8 cellular contexts compared by ENCODE assay signal in the genomic region with DNA sequence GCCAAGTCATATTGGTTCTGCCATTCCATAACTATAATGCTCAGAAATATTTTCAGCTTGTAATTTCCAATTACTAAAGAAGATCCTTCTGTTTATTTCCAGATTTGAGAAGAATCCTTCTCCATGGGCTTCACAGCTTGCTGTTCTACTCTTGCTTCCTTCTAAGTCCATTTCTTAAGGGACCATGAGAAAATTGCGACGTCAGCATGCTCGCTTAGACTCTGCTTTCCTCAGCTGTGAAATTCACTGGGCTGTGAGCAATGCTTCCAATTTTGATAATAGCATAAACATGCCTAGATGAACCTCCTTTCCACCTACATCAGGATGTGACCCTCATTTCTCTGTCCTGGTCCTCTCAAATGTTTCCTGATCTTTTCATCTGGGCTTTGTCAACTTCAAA.
"Had no signal": no experiment of that assay in that cellular context is flagged by ENCODE, and none has a peak within 500 bp of the region (broad histone marks: within the 10 kb centered on the region; RNA-seq: fewer than 3 reads in every experiment).

No MANE protein-coding gene starts in this region.

- H3K4me3 ChIP-seq: GM12878 had no signal

- FAIRE-seq: G401.6, GM12878, GM12891, GM12892, GM18507, GM19239 had no signal

- DNase-seq: GDM1, GF-D8 had no signal

- ATAC-seq: GM12878 had no signal
